ENCODE assay signal across 1 cellular context in the genomic region with DNA sequence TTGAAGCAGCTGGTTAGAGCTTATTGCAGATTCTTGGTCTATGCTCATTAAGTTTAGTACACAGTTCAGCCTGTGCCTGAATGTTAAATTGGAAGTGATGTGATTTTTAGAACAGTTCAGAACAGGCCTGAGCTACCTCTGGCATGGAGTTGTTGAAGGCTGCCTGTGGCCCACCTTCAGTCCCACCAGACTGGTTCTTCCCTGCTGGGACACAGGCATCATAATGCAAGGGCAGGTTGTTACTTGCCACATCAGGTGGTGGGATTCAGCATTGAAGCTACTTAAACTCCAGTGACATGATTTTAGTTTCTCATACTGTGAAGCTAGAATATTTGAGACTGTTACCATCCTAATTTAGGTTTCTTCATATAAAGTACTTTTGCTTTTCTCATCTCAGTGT.
TF ChIP-seq lines count a peak whose summit lies in the region.

No MANE protein-coding gene starts in this region.

TF ChIP-seq in GM12878, 131 proteins besides CTCF, POLR2A, EP300 and RAD21:
- TF ChIP-seq NFYA (IDR thresholded peaks at IDR 0.05; ENCODE audit: borderline replicate concordance, low read depth, low read length), result no peak
- no peak for TF ChIP-seq MTA2 (IDR thresholded peaks at IDR 0.05; ENCODE audit: low read depth)
- TF ChIP-seq NR2F1 (conservative IDR thresholded peaks at IDR 0.05), result no peak
- no peak for TF ChIP-seq KDM1A (IDR thresholded peaks at IDR 0.05; ENCODE audit: borderline replicate concordance)
- no peak for TF ChIP-seq PAX8 (IDR thresholded peaks at IDR 0.05)
- TF ChIP-seq WRNIP1 (IDR thresholded peaks at IDR 0.05; ENCODE audit: borderline replicate concordance, low read depth, low read length), result no peak
- TF ChIP-seq BCL11A (IDR thresholded peaks at IDR 0.05; ENCODE audit: low read depth, low read length), result no peak
- TF ChIP-seq ZBED1 (IDR thresholded peaks at IDR 0.05; ENCODE audit: borderline replicate concordance), result no peak
- TF ChIP-seq, protein P1, sequence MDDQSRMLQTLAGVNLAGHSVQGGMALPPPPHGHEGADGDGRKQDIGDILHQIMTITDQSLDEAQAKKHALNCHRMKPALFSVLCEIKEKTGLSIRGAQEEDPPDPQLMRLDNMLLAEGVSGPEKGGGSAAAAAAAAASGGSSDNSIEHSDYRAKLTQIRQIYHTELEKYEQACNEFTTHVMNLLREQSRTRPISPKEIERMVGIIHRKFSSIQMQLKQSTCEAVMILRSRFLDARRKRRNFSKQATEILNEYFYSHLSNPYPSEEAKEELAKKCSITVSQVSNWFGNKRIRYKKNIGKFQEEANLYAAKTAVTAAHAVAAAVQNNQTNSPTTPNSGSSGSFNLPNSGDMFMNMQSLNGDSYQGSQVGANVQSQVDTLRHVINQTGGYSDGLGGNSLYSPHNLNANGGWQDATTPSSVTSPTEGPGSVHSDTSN (IDR thresholded peaks at IDR 0.05; ENCODE audit: insufficient replicate concordance, low read depth, low read length), result no peak
- TF ChIP-seq, protein P2, sequence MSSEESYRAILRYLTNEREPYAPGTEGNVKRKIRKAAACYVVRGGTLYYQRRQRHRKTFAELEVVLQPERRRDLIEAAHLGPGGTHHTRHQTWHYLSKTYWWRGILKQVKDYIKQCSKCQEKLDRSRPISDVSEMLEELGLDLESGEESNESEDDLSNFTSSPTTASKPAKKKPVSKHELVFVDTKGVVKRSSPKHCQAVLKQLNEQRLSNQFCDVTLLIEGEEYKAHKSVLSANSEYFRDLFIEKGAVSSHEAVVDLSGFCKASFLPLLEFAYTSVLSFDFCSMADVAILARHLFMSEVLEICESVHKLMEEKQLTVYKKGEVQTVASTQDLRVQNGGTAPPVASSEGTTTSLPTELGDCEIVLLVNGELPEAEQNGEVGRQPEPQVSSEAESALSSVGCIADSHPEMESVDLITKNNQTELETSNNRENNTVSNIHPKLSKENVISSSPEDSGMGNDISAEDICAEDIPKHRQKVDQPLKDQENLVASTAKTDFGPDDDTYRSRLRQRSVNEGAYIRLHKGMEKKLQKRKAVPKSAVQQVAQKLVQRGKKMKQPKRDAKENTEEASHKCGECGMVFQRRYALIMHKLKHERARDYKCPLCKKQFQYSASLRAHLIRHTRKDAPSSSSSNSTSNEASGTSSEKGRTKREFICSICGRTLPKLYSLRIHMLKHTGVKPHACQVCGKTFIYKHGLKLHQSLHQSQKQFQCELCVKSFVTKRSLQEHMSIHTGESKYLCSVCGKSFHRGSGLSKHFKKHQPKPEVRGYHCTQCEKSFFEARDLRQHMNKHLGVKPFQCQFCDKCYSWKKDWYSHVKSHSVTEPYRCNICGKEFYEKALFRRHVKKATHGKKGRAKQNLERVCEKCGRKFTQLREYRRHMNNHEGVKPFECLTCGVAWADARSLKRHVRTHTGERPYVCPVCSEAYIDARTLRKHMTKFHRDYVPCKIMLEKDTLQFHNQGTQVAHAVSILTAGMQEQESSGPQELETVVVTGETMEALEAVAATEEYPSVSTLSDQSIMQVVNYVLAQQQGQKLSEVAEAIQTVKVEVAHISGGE (CRISPR knock-in tag; IDR thresholded peaks at IDR 0.05), result no peak
- no peak for TF ChIP-seq SMC3 (IDR thresholded peaks at IDR 0.05; ENCODE audit: borderline replicate concordance, low read length)
- TF ChIP-seq NR2C1 (IDR thresholded peaks at IDR 0.05), result no peak
- TF ChIP-seq, protein P3, sequence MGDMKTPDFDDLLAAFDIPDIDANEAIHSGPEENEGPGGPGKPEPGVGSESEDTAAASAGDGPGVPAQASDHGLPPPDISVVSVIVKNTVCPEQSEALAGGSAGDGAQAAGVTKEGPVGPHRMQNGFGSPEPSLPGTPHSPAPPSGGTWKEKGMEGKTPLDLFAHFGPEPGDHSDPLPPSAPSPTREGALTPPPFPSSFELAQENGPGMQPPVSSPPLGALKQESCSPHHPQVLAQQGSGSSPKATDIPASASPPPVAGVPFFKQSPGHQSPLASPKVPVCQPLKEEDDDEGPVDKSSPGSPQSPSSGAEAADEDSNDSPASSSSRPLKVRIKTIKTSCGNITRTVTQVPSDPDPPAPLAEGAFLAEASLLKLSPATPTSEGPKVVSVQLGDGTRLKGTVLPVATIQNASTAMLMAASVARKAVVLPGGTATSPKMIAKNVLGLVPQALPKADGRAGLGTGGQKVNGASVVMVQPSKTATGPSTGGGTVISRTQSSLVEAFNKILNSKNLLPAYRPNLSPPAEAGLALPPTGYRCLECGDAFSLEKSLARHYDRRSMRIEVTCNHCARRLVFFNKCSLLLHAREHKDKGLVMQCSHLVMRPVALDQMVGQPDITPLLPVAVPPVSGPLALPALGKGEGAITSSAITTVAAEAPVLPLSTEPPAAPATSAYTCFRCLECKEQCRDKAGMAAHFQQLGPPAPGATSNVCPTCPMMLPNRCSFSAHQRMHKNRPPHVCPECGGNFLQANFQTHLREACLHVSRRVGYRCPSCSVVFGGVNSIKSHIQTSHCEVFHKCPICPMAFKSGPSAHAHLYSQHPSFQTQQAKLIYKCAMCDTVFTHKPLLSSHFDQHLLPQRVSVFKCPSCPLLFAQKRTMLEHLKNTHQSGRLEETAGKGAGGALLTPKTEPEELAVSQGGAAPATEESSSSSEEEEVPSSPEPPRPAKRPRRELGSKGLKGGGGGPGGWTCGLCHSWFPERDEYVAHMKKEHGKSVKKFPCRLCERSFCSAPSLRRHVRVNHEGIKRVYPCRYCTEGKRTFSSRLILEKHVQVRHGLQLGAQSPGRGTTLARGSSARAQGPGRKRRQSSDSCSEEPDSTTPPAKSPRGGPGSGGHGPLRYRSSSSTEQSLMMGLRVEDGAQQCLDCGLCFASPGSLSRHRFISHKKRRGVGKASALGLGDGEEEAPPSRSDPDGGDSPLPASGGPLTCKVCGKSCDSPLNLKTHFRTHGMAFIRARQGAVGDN (IDR thresholded peaks at IDR 0.05), result no peak
